1 cellular context compared by ENCODE assay signal in genomic region chr2:26764906-26765305, GRCh38.
TF ChIP-seq lines count a peak whose summit lies in the region.

No MANE protein-coding gene starts in this region.

TF ChIP-seq in HEK293, 187 proteins besides CTCF, POLR2A, EP300 and RAD21 (continued from another document):
- TF ChIP-seq PRDM2 (tag by site-specific recombination; IDR thresholded peaks at IDR 0.05; ENCODE audit: borderline replicate concordance) (no peak), ZNF37A (tag by site-specific recombination; IDR thresholded peaks at IDR 0.05) (no peak), ZNF404 (tag by site-specific recombination; IDR thresholded peaks at IDR 0.05) (no peak), SP2 (tag by site-specific recombination; IDR thresholded peaks at IDR 0.05) (no peak), ZFP41 (tag by site-specific recombination; IDR thresholded peaks at IDR 0.05; ENCODE audit: borderline replicate concordance) (no peak), KLF17 (tag by site-specific recombination; IDR thresholded peaks at IDR 0.05) (no peak), ZXDB (tag by site-specific recombination; IDR thresholded peaks at IDR 0.05) (no peak), ZNF514 (tag by site-specific recombination; IDR thresholded peaks at IDR 0.05) (no peak)
